ENCODE assay signal across 1 cellular context in the genomic region with DNA sequence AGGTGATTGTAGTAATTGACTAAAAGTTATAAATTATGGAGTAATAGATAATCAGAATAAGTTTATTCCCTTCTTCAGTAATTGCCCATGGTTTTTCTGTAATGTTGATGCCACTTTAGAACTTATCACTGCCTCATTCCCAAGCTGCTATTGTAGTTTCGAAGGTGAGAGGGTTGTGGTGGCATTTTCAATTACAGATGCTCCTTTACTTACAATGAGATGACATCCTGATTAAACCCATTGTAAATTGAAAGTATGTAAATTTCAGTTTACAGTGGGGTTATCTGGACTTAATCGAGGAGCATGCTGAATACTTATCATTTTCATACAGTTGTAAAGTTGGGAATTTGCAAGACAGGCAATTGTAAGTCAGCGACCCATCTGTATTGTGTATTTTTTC.
TF ChIP-seq lines count a peak whose summit lies in the region.

No MANE protein-coding gene starts in this region.

TF ChIP-seq in HepG2, 621 proteins besides CTCF, POLR2A, EP300 and RAD21:
- TF ChIP-seq HDAC1 (CRISPR knock-in tag; IDR thresholded peaks at IDR 0.05) = no peak
- TF ChIP-seq, protein P1, sequence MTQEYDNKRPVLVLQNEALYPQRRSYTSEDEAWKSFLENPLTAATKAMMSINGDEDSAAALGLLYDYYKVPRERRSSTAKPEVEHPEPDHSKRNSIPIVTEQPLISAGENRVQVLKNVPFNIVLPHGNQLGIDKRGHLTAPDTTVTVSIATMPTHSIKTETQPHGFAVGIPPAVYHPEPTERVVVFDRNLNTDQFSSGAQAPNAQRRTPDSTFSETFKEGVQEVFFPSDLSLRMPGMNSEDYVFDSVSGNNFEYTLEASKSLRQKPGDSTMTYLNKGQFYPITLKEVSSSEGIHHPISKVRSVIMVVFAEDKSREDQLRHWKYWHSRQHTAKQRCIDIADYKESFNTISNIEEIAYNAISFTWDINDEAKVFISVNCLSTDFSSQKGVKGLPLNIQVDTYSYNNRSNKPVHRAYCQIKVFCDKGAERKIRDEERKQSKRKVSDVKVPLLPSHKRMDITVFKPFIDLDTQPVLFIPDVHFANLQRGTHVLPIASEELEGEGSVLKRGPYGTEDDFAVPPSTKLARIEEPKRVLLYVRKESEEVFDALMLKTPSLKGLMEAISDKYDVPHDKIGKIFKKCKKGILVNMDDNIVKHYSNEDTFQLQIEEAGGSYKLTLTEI (CRISPR knock-in tag; conservative IDR thresholded peaks at IDR 0.05) = no peak
- TF ChIP-seq ZNF703 (CRISPR knock-in tag; IDR thresholded peaks at IDR 0.05; ENCODE audit: borderline replicate concordance) = no peak
- TF ChIP-seq, protein P2, sequence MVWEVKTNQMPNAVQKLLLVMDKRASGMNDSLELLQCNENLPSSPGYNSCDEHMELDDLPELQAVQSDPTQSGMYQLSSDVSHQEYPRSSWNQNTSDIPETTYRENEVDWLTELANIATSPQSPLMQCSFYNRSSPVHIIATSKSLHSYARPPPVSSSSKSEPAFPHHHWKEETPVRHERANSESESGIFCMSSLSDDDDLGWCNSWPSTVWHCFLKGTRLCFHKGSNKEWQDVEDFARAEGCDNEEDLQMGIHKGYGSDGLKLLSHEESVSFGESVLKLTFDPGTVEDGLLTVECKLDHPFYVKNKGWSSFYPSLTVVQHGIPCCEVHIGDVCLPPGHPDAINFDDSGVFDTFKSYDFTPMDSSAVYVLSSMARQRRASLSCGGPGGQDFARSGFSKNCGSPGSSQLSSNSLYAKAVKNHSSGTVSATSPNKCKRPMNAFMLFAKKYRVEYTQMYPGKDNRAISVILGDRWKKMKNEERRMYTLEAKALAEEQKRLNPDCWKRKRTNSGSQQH (CRISPR knock-in tag; IDR thresholded peaks at IDR 0.05; ENCODE audit: low read depth) = no peak
